In genomic region chr17:50866950-50867855, GRCh38 we compare ENCODE assay signal across 8 cellular contexts. TPM values are rescaled to one million over a fixed set of nuclear protein-coding genes. Genes with fewer than 3 reads are reported as not detected.
A peak's percentile ranks its signal among the peaks of the same experiment; 100 is the strongest.
DNase-seq lines count a peak whose midpoint lies in the region; ATAC-seq, FAIRE-seq and TF ChIP-seq lines count a peak whose summit lies in the region.

No MANE protein-coding gene starts in this region.

- H3K4me1 Mint-ChIP-seq in WTC11 = peaks cover 27% of the 10 kb centered on the region
- H3K4me1 Mint-ChIP-seq in immature natural killer cell = peaks cover 53 to 57% of the 10 kb centered on the region in 2 donors

- peak overlapping the region; percentile 98 to 100 for H3K27ac ChIP-seq in small intestine (ENCODE audit: low read depth in 1 of 2, low read length in 1 of 2)

- H3K27ac Mint-ChIP-seq in WTC11 = peak overlapping the region; percentile 100
- peak overlapping the region; percentile 95 to 99 (median 98) for H3K27ac Mint-ChIP-seq in immature natural killer cell

- peaks cover 0 to 7% of the 10 kb centered on the region in 2 donors for H3K36me3 ChIP-seq in small intestine (ENCODE audit: control insufficient read depth in 2 of 2, insufficient read depth in 2 of 2, low read length in 2 of 2)

- DNase-seq in AG04449 (ENCODE audit: low read depth, low spot score) (peak; percentile 46), NCI-H226 (peak; percentile 97), WTC11 (ENCODE audit: low spot score) (peak; percentile 94), cardiac fibroblast (ENCODE audit: low read depth in 2 of 2) (peak; percentile 93 to 95), immature natural killer cell (peak; percentile 70 to 77 (median 74)), small intestine (peak; percentile 99)

- no peaks in the 10 kb centered on the region for H3K27me3 Mint-ChIP-seq in WTC11 (ENCODE audit: low read depth)
- peaks cover 19 to 32% (median 25%) of the 10 kb centered on the region in 3 donors for H3K27me3 Mint-ChIP-seq in immature natural killer cell (ENCODE audit: low read depth in 3 of 3)

- no peak for TF ChIP-seq CTCF in AG04449 (IDR thresholded peaks at IDR 0.05; ENCODE audit: insufficient read depth, low read length, missing control alignments)
- no peak for TF ChIP-seq CTCF in WTC11 (IDR thresholded peaks at IDR 0.05)
- TF ChIP-seq CTCF in cardiac fibroblast (IDR thresholded peaks at IDR 0.05; ENCODE audit: low read depth, low read length) = no peak

- ATAC-seq in GM18909 (IDR thresholded peaks at IDR 0.05; ENCODE audit: poor library complexity, unreplicated experiment) (peak; percentile 43), HG03175 (IDR thresholded peaks at IDR 0.05; ENCODE audit: unreplicated experiment) (peak; percentile 39), WTC11 (peak; percentile 64)

- no peaks in the 10 kb centered on the region for H3K9me3 ChIP-seq in small intestine (ENCODE audit: control insufficient read depth, low read depth)

- CTCF ChIA-PET in AG04449 (lab: Yijun Ruan, JAX) = interaction anchor here (1.0 to 21.7 kb wide), 3 partner anchors 15 to 97 kb away, joined by 3 to 758 read pairs (median 162); no protein-coding TSS in a partner anchor
- CTCF ChIA-PET in WTC11 (lab: Charles Lee) = interaction anchor here (0.7 to 6.0 kb wide), 16 partner anchors 15 to 325 kb away, joined by 3 to 75 read pairs (median 7); no protein-coding TSS in a partner anchor

- H3K4me3 ChIP-seq in AG04449 (ENCODE audit: low read depth, low read length) = peak overlapping the region; percentile 71
- peak overlapping the region; percentile 70 to 74 for H3K4me3 ChIP-seq in cardiac fibroblast (replicated peaks in 1 of 2; ENCODE audit: low read depth in 2 of 2, low read length in 2 of 2)
- H3K4me3 ChIP-seq in small intestine (ENCODE audit: low read depth in 1 of 2, low read length in 2 of 2) = peak overlapping the region; percentile 68 to 81

- H3K36me3 Mint-ChIP-seq in WTC11 (peaks cover 6% of the 10 kb centered on the region), immature natural killer cell (peaks cover 0 to 10% (median 6%) of the 10 kb centered on the region in 3 donors)

- H3K4me3 Mint-ChIP-seq in WTC11 (peak overlapping the region; percentile 95), immature natural killer cell (peak overlapping the region; percentile 90 to 97 (median 94))

- FAIRE-seq in small intestine (lab: Jason Lieb, UNC) = no peak

- no peaks in the 10 kb centered on the region for H3K27me3 ChIP-seq in small intestine (ENCODE audit: control insufficient read depth in 2 of 2, insufficient read depth in 2 of 2, low read length in 2 of 2)

- 0% methylated on average over 52 to 55 of the region's 55 CpGs for WGBS in small intestine, 3 donors

- H3K9me3 Mint-ChIP-seq in WTC11 (no peaks in the 10 kb centered on the region), immature natural killer cell (no peaks in the 10 kb centered on the region)

- POLR2A ChIA-PET in AG04449 (lab: Yijun Ruan, JAX) (interaction anchor here (0.7 to 5.9 kb wide), 21 partner anchors 11 to 299 kb away, joined by 3 to 126 read pairs (median 7); partner anchors contain the start of genes NME2 and SPAG9), WTC11 (lab: Charles Lee) (interaction anchor here (0.6 to 3.3 kb wide), 25 partner anchors 10 to 316 kb away, joined by 3 to 47 read pairs (median 6); partner anchors contain the start of genes CACNA1G and SPAG9)

- peaks cover 2 to 3% of the 10 kb centered on the region in 2 donors for H3K4me1 ChIP-seq in small intestine (ENCODE audit: control insufficient read depth in 2 of 2, insufficient read depth in 1 of 2, low read depth in 1 of 2, low read length in 1 of 2)

TF ChIP-seq in WTC11, 78 proteins besides CTCF, POLR2A, EP300 and RAD21 (continues in another document):
- no peak for TF ChIP-seq ZNF425 (CRISPR knock-in tag; conservative IDR thresholded peaks at IDR 0.05)
- TF ChIP-seq ZNF121 (CRISPR knock-in tag; IDR thresholded peaks at IDR 0.05) = no peak
- no peak for TF ChIP-seq ATF2 (CRISPR knock-in tag; IDR thresholded peaks at IDR 0.05; ENCODE audit: borderline replicate concordance, low read depth)
- no peak for TF ChIP-seq TCF7 (CRISPR knock-in tag; IDR thresholded peaks at IDR 0.05; ENCODE audit: low read depth)
- peak; percentile 89 for TF ChIP-seq ETV6 (CRISPR knock-in tag; IDR thresholded peaks at IDR 0.05)
- TF ChIP-seq ZSCAN18 (CRISPR knock-in tag; IDR thresholded peaks at IDR 0.05) = no peak
- TF ChIP-seq KAT7 (CRISPR knock-in tag; IDR thresholded peaks at IDR 0.05; ENCODE audit: borderline replicate concordance) = peak; percentile 78; the same call in 1 of the 2 replicates
- TF ChIP-seq HMGA2 (CRISPR knock-in tag; IDR thresholded peaks at IDR 0.05) = no peak
- no peak for TF ChIP-seq HMGXB4 (CRISPR knock-in tag; IDR thresholded peaks at IDR 0.05)
- TF ChIP-seq PREB (CRISPR knock-in tag; IDR thresholded peaks at IDR 0.05; ENCODE audit: borderline replicate concordance) = 0 out of 2 replicates have a peak, but pooled peaks have one; percentile 58
- TF ChIP-seq ZNF138 (CRISPR knock-in tag; conservative IDR thresholded peaks at IDR 0.05) = no peak
- TF ChIP-seq ESRRA (CRISPR knock-in tag; IDR thresholded peaks at IDR 0.05; ENCODE audit: borderline replicate concordance) = peak; percentile 68; the same call in 1 of the 2 replicates
- no peak for TF ChIP-seq ZMAT4 (CRISPR knock-in tag; IDR thresholded peaks at IDR 0.05)

RNA-seq across cellular contexts. Expression of gene TOB1, which starts 1.0 kb away (rescaled TPM):
- total RNA-seq in WTC11 (2021) = 33.5 to 37.9 TPM (median 36.0 TPM) in 3 replicates
- 10 to 100 TPM in 2 of 3 donors, 1 to 10 TPM in 1; 8.9 to 23.7 (median 10.3) TPM for polyA plus RNA-seq in immature natural killer cell
- 10 to 100 TPM; 24.6 to 42.0 (median 34.4) TPM for polyA plus RNA-seq in small intestine

RNA-seq across cellular contexts. Expression of gene WFIKKN2, which starts 31.8 kb away (rescaled TPM):
- total RNA-seq in WTC11 (2021) = 0.07 to 0.11 TPM (median 0.09 TPM) in 3 replicates
- polyA plus RNA-seq in immature natural killer cell (not detected), small intestine (under 1 TPM in 1 of 3 donors, not detected in 2; 0.10 TPM)

Comparison
In these comparisons a context has a peak if more than half of its experiments do, and no peak if none do; other contexts are left out.
1. Peak in every context shown above with its lines: DNase-seq, ATAC-seq, H3K4me3 ChIP-seq and H3K27ac ChIP-seq.
2. DNase-seq: peak in every context shown above with its lines; median percentile 99 in small intestine; 97 in NCI-H226; 94 in WTC11; 94 in cardiac fibroblast; 74 in immature natural killer cell; 46 in AG04449.